In the genomic region with DNA sequence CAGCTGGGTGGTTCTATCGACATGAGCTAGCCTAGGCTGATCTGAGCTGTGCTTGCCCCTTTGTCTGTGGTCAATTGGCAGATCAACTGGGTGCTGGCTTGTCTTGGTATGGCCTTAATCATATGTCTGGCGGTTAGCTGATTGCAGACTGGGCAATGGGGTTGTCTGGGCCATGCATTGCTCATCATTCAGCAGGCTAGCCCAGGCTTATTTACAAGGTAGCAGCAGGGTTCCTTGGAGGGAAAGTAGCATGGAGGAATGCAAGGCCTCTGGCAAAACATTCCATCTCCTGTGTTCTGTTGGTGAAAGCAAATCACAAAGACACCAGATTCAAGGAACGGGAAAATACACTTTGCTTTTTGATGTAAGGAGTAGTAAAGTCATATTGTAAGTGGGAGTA, we compare ENCODE assay signal across 19 cellular contexts.
DNase-seq lines count a peak whose midpoint lies in the region; ATAC-seq, FAIRE-seq and TF ChIP-seq lines count a peak whose summit lies in the region.
"Had no signal": no experiment of that assay in that cellular context is flagged by ENCODE, and none has a peak within 500 bp of the region (broad histone marks: within the 10 kb centered on the region; RNA-seq: fewer than 3 reads in every experiment).

No MANE protein-coding gene starts in this region.

- H3K4me2 ChIP-seq in neuronal stem cell (ENCODE audit: insufficient read depth, low read length, poor library complexity, severe bottlenecking) = no peak overlapping the region

- WGBS in neuronal stem cell (ENCODE audit: extremely low coverage in 2 of 2, insufficient read length in 2 of 2, insufficient replicate concordance in 1 of 2), 2 donors = no CpG with 5 or more reads among the region's 3 CpGs

- no peak overlapping the region for H3K4me3 ChIP-seq in epithelial cell of esophagus (ENCODE audit: low read length)
- H3K4me3 ChIP-seq in neuronal stem cell (ENCODE audit: low read length in 2 of 2) = no peak overlapping the region
- H3K4me3 ChIP-seq in mucosa of descending colon = no peak overlapping the region
- H3K4me3 ChIP-seq in foreskin fibroblast (ENCODE audit: low read depth in 1 of 2, low read length in 2 of 2) = no peak overlapping the region
- H3K4me3 ChIP-seq: BLaER1 treated with 17β-estradiol and CSF1 and Interleukin-3, amounts not matched to agents 10 nM and 100 nM; tibial artery had no signal

- peak overlapping the region; percentile 78 for H2AFZ ChIP-seq in neuronal stem cell (ENCODE audit: low read length)

- intact Hi-C loops in Calu3 (cut with micrococcal nuclease; ENCODE audit: unreplicated experiment) (no loop called here), mucosa of descending colon (cut with DNase I, micrococcal nuclease) (no loop called here)

- FAIRE-seq in RCC 7860 (lab: Jason Lieb, UNC) = no peak
- FAIRE-seq: GM19239, kidney had no signal

- H2BK12ac ChIP-seq in neuronal stem cell (ENCODE audit: low read length) = no peak overlapping the region

- no peak overlapping the region for H2BK15ac ChIP-seq in neuronal stem cell (ENCODE audit: low read length)

- ATAC-seq in mucosa of descending colon = no peak
- no peak for ATAC-seq in HG02588 (IDR thresholded peaks at IDR 0.05; ENCODE audit: unreplicated experiment)

- H3K9ac ChIP-seq in neuronal stem cell (ENCODE audit: low read depth, low read length, poor library complexity) = no peak overlapping the region
- H3K9ac ChIP-seq: BLaER1 treated with 17β-estradiol and CSF1 and Interleukin-3, amounts not matched to agents 10 nM and 100 nM had no signal

- H2BK5ac ChIP-seq in neuronal stem cell (ENCODE audit: low read length) = no peak overlapping the region

- no peaks in the 10 kb centered on the region for H3K79me1 ChIP-seq in neuronal stem cell (ENCODE audit: low read depth, low read length)

- no peak overlapping the region for H3K23ac ChIP-seq in neuronal stem cell (ENCODE audit: low read depth, low read length, poor library complexity)

- H3K9me3 Mint-ChIP-seq in Calu3 (ENCODE audit: low read depth, unreplicated experiment) = no peaks in the 10 kb centered on the region
- H3K9me3 Mint-ChIP-seq: activated T-cell treated with anti-CD3 and anti-CD28 coated beads, Interleukin-2, amount 50 U/mL, for 24 hours had no signal

- no peaks in the 10 kb centered on the region for H3K27me3 ChIP-seq in neuronal stem cell (ENCODE audit: control insufficient read depth in 3 of 3, insufficient read depth in 3 of 3, low read depth in 1 of 3, low read length in 3 of 3)
- H3K27me3 ChIP-seq: BLaER1 treated with 17β-estradiol and CSF1 and Interleukin-3, amounts not matched to agents 10 nM and 100 nM; tibial artery had no signal

- no peaks in the 10 kb centered on the region for H3K36me3 Mint-ChIP-seq in Calu3 (ENCODE audit: insufficient read depth, unreplicated experiment)

- H3K4ac ChIP-seq in neuronal stem cell (ENCODE audit: low read length) = no peak overlapping the region

- no peak overlapping the region for H3K18ac ChIP-seq in neuronal stem cell (ENCODE audit: low read length)

- H3K4me1 Mint-ChIP-seq in Calu3 (ENCODE audit: low read depth, unreplicated experiment) = peaks cover 6% of the 10 kb centered on the region

- H3K27ac Mint-ChIP-seq in Calu3 (ENCODE audit: unreplicated experiment) = no peak overlapping the region
- H3K27ac Mint-ChIP-seq: activated CD4-positive, alpha-beta T cell treated with anti-CD3 and anti-CD28 coated beads, Interleukin-2, amount 10 ng/mL, durations not matched to agents 24 days and 14 days; activated T-cell treated with anti-CD3 and anti-CD28 coated beads, Interleukin-2, amount 50 U/mL, for 24 hours; progenitor cell of endocrine pancreas had no signal

- H3K36me3 ChIP-seq in neuronal stem cell (replicated peaks in 1 of 2; ENCODE audit: control insufficient read depth in 2 of 2, insufficient read depth in 2 of 2, low read length in 2 of 2) (no peaks in the 10 kb centered on the region), mucosa of descending colon (ENCODE audit: low read depth) (no peaks in the 10 kb centered on the region)
- H3K36me3 ChIP-seq: BLaER1 treated with 17β-estradiol and CSF1 and Interleukin-3, amounts not matched to agents 10 nM and 100 nM; tibial artery had no signal

- H3K4me3 Mint-ChIP-seq in Calu3 (ENCODE audit: low read depth, unreplicated experiment) = no peak overlapping the region
- H3K4me3 Mint-ChIP-seq: activated CD4-positive, alpha-beta T cell treated with anti-CD3 and anti-CD28 coated beads, Interleukin-2, amount 10 ng/mL, durations not matched to agents 24 days and 14 days; activated T-cell treated with anti-CD3 and anti-CD28 coated beads, Interleukin-2, amount 50 U/mL, for 24 hours had no signal

- peak overlapping the region; percentile 58 for H3K27ac ChIP-seq in neuronal stem cell (replicated peaks; ENCODE audit: low read length)
- H3K27ac ChIP-seq: BLaER1 treated with 17β-estradiol and CSF1 and Interleukin-3, amounts not matched to agents 10 nM and 100 nM had no signal

- H2AK5ac ChIP-seq in neuronal stem cell (ENCODE audit: low read depth, low read length) = no peak overlapping the region

- no peaks in the 10 kb centered on the region for H3K27me3 Mint-ChIP-seq in Calu3 (ENCODE audit: unreplicated experiment)
- H3K27me3 Mint-ChIP-seq: activated CD4-positive, alpha-beta T cell treated with anti-CD3 and anti-CD28 coated beads, Interleukin-2, amount 10 ng/mL, durations not matched to agents 24 days and 14 days; activated T-cell treated with anti-CD3 and anti-CD28 coated beads, Interleukin-2, amount 50 U/mL, for 24 hours had no signal

- H4K91ac ChIP-seq in neuronal stem cell (ENCODE audit: low read depth, low read length, poor library complexity) = no peak overlapping the region

- H3K4me1 ChIP-seq in neuronal stem cell (ENCODE audit: control insufficient read depth in 2 of 2, insufficient read depth in 1 of 2, low read depth in 1 of 2, low read length in 2 of 2) (peaks cover 4 to 6% of the 10 kb centered on the region in 2 donors), mucosa of descending colon (ENCODE audit: low read depth) (peaks cover 6% of the 10 kb centered on the region)

- H3K14ac ChIP-seq in neuronal stem cell (ENCODE audit: low read length) = no peak overlapping the region

- DNase-seq in ELR (ENCODE audit: low read depth) (peak; percentile 73), RCC 7860 (ENCODE audit: low spot score) (peak; percentile 34), epithelial cell of esophagus (ENCODE audit: low read depth) (peak; percentile 94), neuronal stem cell (ENCODE audit: low spot score) (peak; percentile 45), Calu3 (no peak), mucosa of descending colon (no peak), foreskin fibroblast (no peak)
- DNase-seq: activated CD4-positive, alpha-beta T cell treated with anti-CD3 and anti-CD28 coated beads, Interleukin-2, amount 10 ng/mL, durations not matched to agents 24 days and 14 days; activated T-cell treated with anti-CD3 and anti-CD28 coated beads, Interleukin-2, amount 50 U/mL, for 24 hours; dermis blood vessel endothelial cell; DMS53; kidney; NCI-H524 treated with DMSO at 0.1 percent for 48 hours; RPMI8226; tibial artery had no signal

- TF ChIP-seq CTCF in epithelial cell of esophagus (IDR thresholded peaks at IDR 0.05; ENCODE audit: insufficient read depth, low read depth, low read length, missing control alignments) = no peak
- TF ChIP-seq CTCF in Calu3 (IDR thresholded peaks at IDR 0.05; ENCODE audit: unreplicated experiment) = no peak
- no peak for TF ChIP-seq CTCF in mucosa of descending colon (IDR thresholded peaks at IDR 0.05)
- no peak for TF ChIP-seq CTCF in foreskin fibroblast (IDR thresholded peaks at IDR 0.05; ENCODE audit: low read depth, low read length)

- CTCF ChIA-PET in Calu3 (lab: Charles Lee) = interaction anchor here (0.5 kb wide), 1 partner anchor 8 kb away, joined by 3 read pairs; no protein-coding TSS in a partner anchor

- no peak overlapping the region for H2BK120ac ChIP-seq in neuronal stem cell (ENCODE audit: low read depth, low read length)

- no peak overlapping the region for H4K8ac ChIP-seq in neuronal stem cell (ENCODE audit: low read depth, low read length)

- no TSS peak for BruUV-seq in Calu3 (replicated peaks; lab: Mats Ljungman, UMichigan)

- H3K9me3 ChIP-seq in neuronal stem cell (replicated peaks in 1 of 2; ENCODE audit: control insufficient read depth in 2 of 2, insufficient read depth in 1 of 2, low read depth in 1 of 2, low read length in 2 of 2) (no peaks in the 10 kb centered on the region), mucosa of descending colon (no peaks in the 10 kb centered on the region)
- H3K9me3 ChIP-seq: BLaER1 treated with 17β-estradiol and CSF1 and Interleukin-3, amounts not matched to agents 10 nM and 100 nM; tibial artery had no signal

Comparison
In these comparisons a context has a peak if more than half of its experiments do, and no peak if none do; other contexts are left out.
1. DNase-seq: peak in ELR (single experiment), RCC 7860 (single experiment), epithelial cell of esophagus (single experiment) and neuronal stem cell (single experiment); none in Calu3 (single experiment), mucosa of descending colon (0 of 3) and foreskin fibroblast (0 of 2).